ENCODE assay signal across 8 cellular contexts in the genomic region with DNA sequence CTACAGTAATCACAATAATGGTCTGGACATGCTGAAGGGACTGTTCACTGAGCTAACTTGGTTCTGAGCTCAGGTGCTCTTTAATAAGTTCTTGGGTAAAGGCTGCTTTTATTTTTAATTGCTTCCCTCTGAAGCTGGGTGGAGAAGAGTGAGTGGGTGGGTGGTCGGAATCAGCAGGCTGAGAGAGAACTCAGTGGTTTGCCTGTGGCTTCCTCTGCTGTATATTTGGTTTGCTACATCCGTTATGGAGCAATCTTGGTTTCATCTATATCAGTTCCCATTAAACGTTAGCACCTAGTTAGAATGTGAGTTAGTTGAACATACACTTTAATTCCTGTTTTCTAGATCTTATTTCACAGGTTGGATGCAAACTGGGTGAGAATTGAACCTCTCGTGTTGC.
DNase-seq lines count a peak whose midpoint lies in the region; ATAC-seq lines count a peak whose summit lies in the region.

No MANE protein-coding gene starts in this region.

- DNase-seq in AML-193 (lab: John Stamatoyannopoulos, UW) (peak; percentile 84 to 89), pons (ENCODE audit: low spot score) (peak; percentile 52), NCI-H345 treated with DMSO at 0.1 percent for 48 hours (lab: John Stamatoyannopoulos, UW; ENCODE audit: unreplicated experiment) (no peak), EL (no peak), NCI-H1436 (lab: John Stamatoyannopoulos, UW) (no peak)
- DNase-seq in activated CD8-positive, alpha-beta memory T cell treated with anti-CD3 and anti-CD28 coated beads, Interleukin-2, amount 50 U/mL, for 48 hours: peak; percentile 63

- peak; percentile 65 for ATAC-seq in GM19455 (IDR thresholded peaks at IDR 0.05; ENCODE audit: unreplicated experiment)
- ATAC-seq in HG03558 (IDR thresholded peaks at IDR 0.05; ENCODE audit: extremely low read depth, unreplicated experiment): peak; percentile 60

Comparison
In these comparisons a context has a peak if more than half of its experiments do, and no peak if none do; other contexts are left out.
1. DNase-seq: peak in AML-193 (2 of 2), activated CD8-positive, alpha-beta memory T cell treated with anti-CD3 and anti-CD28 coated beads, Interleukin-2, amount 50 U/mL, for 48 hours (single experiment) and pons (single experiment); none in NCI-H345 treated with DMSO at 0.1 percent for 48 hours (single experiment), EL (single experiment) and NCI-H1436 (single experiment).